In genomic region chr5:132103380-132103951, GRCh38 we compare ENCODE assay signal across 8 cellular contexts. TPM values are rescaled to one million over a fixed set of nuclear protein-coding genes. Genes with fewer than 3 reads are reported as not detected.
DNase-seq lines count a peak whose midpoint lies in the region; ATAC-seq and TF ChIP-seq lines count a peak whose summit lies in the region.

No MANE protein-coding gene starts in this region.

- H3K36me3 ChIP-seq in RWPE2 (ENCODE audit: low read depth) (no peaks in the 10 kb centered on the region), right atrium auricular region (no peaks in the 10 kb centered on the region)

- H3K27ac ChIP-seq in RWPE2 (ENCODE audit: poor library complexity, severe bottlenecking) (peak overlapping the region; percentile 84), right atrium auricular region (peak overlapping the region; percentile 8 to 43)

- no peaks in the 10 kb centered on the region for H3K27me3 Mint-ChIP-seq in activated naive CD4-positive, alpha-beta T cell treated with anti-CD3 and anti-CD28 coated beads, Interleukin-2, amount 50 U/mL, for 24 hours

- H3K36me3 Mint-ChIP-seq in activated naive CD4-positive, alpha-beta T cell treated with anti-CD3 and anti-CD28 coated beads, Interleukin-2, amount 50 U/mL, for 24 hours = no peaks in the 10 kb centered on the region

- H3K27me3 ChIP-seq in RWPE2 (ENCODE audit: insufficient read depth, poor library complexity, severe bottlenecking) (no peaks in the 10 kb centered on the region), right atrium auricular region (no peaks in the 10 kb centered on the region)

- peak overlapping the region; percentile 76 for H3K27ac Mint-ChIP-seq in activated naive CD4-positive, alpha-beta T cell treated with anti-CD3 and anti-CD28 coated beads, Interleukin-2, amount 50 U/mL, for 24 hours

- H3K4me1 Mint-ChIP-seq in activated naive CD4-positive, alpha-beta T cell treated with anti-CD3 and anti-CD28 coated beads, Interleukin-2, amount 50 U/mL, for 24 hours = peaks cover 57% of the 10 kb centered on the region

- DNase-seq in 8988T (peak; percentile 51), RWPE2 (ENCODE audit: low spot score) (peak; percentile 93), right atrium auricular region (ENCODE audit: low spot score) (peak; percentile 89), NCI-H1105 treated with DMSO at 0.1 percent for 48 hours (lab: John Stamatoyannopoulos, UW) (no peak)
- DNase-seq in stimulated activated CD4-positive, alpha-beta T cell treated with anti-CD3 and anti-CD28 coated beads, Interleukin-15, amount 100 ng/mL, for 48 hours (ENCODE audit: low read depth in 2 of 2) = peak; percentile 59 to 69

- TF ChIP-seq CTCF in RWPE2 (IDR thresholded peaks at IDR 0.05; ENCODE audit: poor library complexity, severe bottlenecking) (peak; percentile 18), right atrium auricular region (IDR thresholded peaks at IDR 0.05) (no peak)

- H3K9me3 ChIP-seq in RWPE2 (ENCODE audit: severe bottlenecking) (no peaks in the 10 kb centered on the region), right atrium auricular region (no peaks in the 10 kb centered on the region)

- no peaks in the 10 kb centered on the region for H3K9me3 Mint-ChIP-seq in activated naive CD4-positive, alpha-beta T cell treated with anti-CD3 and anti-CD28 coated beads, Interleukin-2, amount 50 U/mL, for 24 hours

- H3K4me1 ChIP-seq in RWPE2 (ENCODE audit: insufficient read depth, poor library complexity, severe bottlenecking) = peaks cover 26% of the 10 kb centered on the region
- peaks cover 0 to 15% of the 10 kb centered on the region in 2 donors for H3K4me1 ChIP-seq in right atrium auricular region

- H3K4me3 Mint-ChIP-seq in activated naive CD4-positive, alpha-beta T cell treated with anti-CD3 and anti-CD28 coated beads, Interleukin-2, amount 50 U/mL, for 24 hours = peak overlapping the region; percentile 60

- H3K4me3 ChIP-seq in RWPE2 (ENCODE audit: severe bottlenecking) (no peak overlapping the region), right atrium auricular region (no peak overlapping the region)

- ATAC-seq in GM18868 (IDR thresholded peaks at IDR 0.05; ENCODE audit: unreplicated experiment) (peak; percentile 59), HG03097 (IDR thresholded peaks at IDR 0.05; ENCODE audit: low FRiP score, unreplicated experiment) (peak; percentile 55), RWPE2 (ENCODE audit: low read depth) (peak; percentile 77)

RNA-seq across cellular contexts. Expression of gene CSF2, which starts 29.9 kb away (rescaled TPM):
- not detected for total RNA-seq in right atrium auricular region

RNA-seq across cellular contexts. Expression of gene IL3, which starts 43.0 kb away (rescaled TPM):
- not detected for total RNA-seq in right atrium auricular region
